Comparison of ENCODE assay signal across 12 cellular contexts in genomic region chr21:32499249-32500055, GRCh38.
DNase-seq lines count a peak whose midpoint lies in the region; ATAC-seq and TF ChIP-seq lines count a peak whose summit lies in the region.
"Had no signal": no experiment of that assay in that cellular context is flagged by ENCODE, and none has a peak within 500 bp of the region (broad histone marks: within the 10 kb centered on the region; RNA-seq: fewer than 3 reads in every experiment).

No MANE protein-coding gene starts in this region.

- H3K9me3 ChIP-seq in right cardiac atrium (ENCODE audit: control insufficient read depth, low read length) (no peaks in the 10 kb centered on the region), spleen (no peaks in the 10 kb centered on the region)

- 20% methylated on average over 14 of the region's 14 CpGs for WGBS in right cardiac atrium
- 57 to 78% (median 74%) methylated on average over 14 of the region's 14 CpGs for WGBS in spleen, 5 donors

- peaks cover 12% of the 10 kb centered on the region for H3K4me1 ChIP-seq in right cardiac atrium (ENCODE audit: control insufficient read depth, insufficient read depth, low read length)
- H3K4me1 ChIP-seq in spleen = peaks cover 4 to 13% (median 8%) of the 10 kb centered on the region in 6 donors

- H3K36me3 ChIP-seq in spleen = peaks cover 0 to 63% (median 7%) of the 10 kb centered on the region in 6 donors

- peak overlapping the region; percentile 87 for H3K27ac ChIP-seq in right cardiac atrium (ENCODE audit: low read length)
- peak overlapping the region in 6 of 8 donors; percentile 1 to 49 (median 32) for H3K27ac ChIP-seq in spleen

- intact Hi-C loops in right cardiac atrium (cut with DNase I) = no loop called here
- intact Hi-C loops in spleen (cut with DNase I; ENCODE audit: low total_unique reads) = no loop called here

- TF ChIP-seq POLR2A in spleen (IDR thresholded peaks at IDR 0.05) = no peak

- DNase-seq in HCEC 1CT (peak; percentile 15), cardiac fibroblast (ENCODE audit: low read depth in 2 of 2) (peak; percentile 76 to 83), right cardiac atrium (peak in 2 of 3 donors; percentile 57 to 71), spleen (no peak), OCI-M1 (lab: John Stamatoyannopoulos, UW) (no peak)
- DNase-seq: activated T-cell treated with anti-CD3 and anti-CD28 coated beads for 4 hours; naive B cell; NCI-H748 treated with DMSO at 0.1 percent for 48 hours; stimulated activated CD4-positive, alpha-beta T cell treated with anti-CD3 and anti-CD28 coated beads, Interleukin-4, amount 100 ng/mL, for 1 hour had no signal

- peak; percentile 57 to 71 for ATAC-seq in right cardiac atrium
- ATAC-seq in GM19463 (IDR thresholded peaks at IDR 0.05; ENCODE audit: unreplicated experiment) = no peak
- ATAC-seq in GM19035 (IDR thresholded peaks at IDR 0.05; ENCODE audit: unreplicated experiment) = no peak
- no peak for ATAC-seq in GM18909 (IDR thresholded peaks at IDR 0.05; ENCODE audit: poor library complexity, unreplicated experiment)

- TF ChIP-seq CTCF in cardiac fibroblast (IDR thresholded peaks at IDR 0.05; ENCODE audit: low read depth, low read length) (no peak), spleen (IDR thresholded peaks at IDR 0.05 in 8 of 11, conservative IDR thresholded peaks at IDR 0.05 in 3 of 11) (no peak)

- H3K27me3 ChIP-seq in right cardiac atrium (ENCODE audit: control insufficient read depth, insufficient read depth) (no peaks in the 10 kb centered on the region), spleen (replicated peaks in 1 of 7) (no peaks in the 10 kb centered on the region)

- no peak overlapping the region for H3K4me3 ChIP-seq in cardiac fibroblast (replicated peaks in 1 of 2; ENCODE audit: low read depth in 2 of 2, low read length in 2 of 2)
- H3K4me3 ChIP-seq in right cardiac atrium (ENCODE audit: low read length) = no peak overlapping the region
- H3K4me3 ChIP-seq in spleen = no peak overlapping the region

Comparison
In these comparisons a context has a peak if more than half of its experiments do, and no peak if none do; other contexts are left out.
1. DNase-seq: peak in HCEC 1CT (single experiment), cardiac fibroblast (2 of 2) and right cardiac atrium (2 of 3); none in spleen (single experiment) and OCI-M1 (single experiment).
2. ATAC-seq: peak in right cardiac atrium (2 of 2); none in GM19463 (single experiment), GM19035 (single experiment) and GM18909 (single experiment).